In the genomic region with DNA sequence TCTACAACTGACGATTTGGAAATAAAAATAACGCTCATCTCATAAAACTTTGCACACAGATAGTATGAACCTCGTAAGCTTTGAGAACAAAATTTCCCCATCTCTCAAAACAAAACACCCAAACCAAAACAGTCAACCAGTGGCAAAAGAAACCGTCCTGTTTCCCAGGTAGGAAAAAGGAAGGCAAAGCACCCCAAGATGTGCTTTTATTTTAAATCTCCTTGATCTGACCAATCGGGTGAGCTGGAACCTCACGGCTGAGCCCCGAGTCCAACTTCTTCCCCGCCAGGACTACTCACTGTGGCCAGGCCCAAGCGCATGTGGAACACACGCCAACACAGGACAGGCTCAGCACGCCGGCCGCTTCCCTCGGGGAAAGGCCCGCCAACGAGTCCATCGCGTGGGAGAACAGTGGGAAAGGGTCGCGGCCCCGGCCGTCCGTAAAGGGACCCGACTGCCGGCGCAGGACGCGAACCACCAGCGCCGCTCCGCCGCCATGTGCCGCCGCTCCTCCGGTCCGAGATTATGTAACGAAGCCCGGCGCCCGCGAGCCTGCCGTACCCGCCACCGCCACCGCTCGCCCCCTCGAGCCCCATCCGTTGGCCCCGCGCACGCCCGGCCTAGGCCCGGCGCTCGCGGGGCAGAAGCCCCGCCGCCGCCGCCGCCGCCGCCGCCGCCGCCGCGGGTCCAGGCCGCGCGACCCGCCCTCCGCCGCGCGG, we compare ENCODE assay signal across 8 cellular contexts. TPM values are rescaled to one million over a fixed set of nuclear protein-coding genes. Genes with fewer than 3 reads are reported as not detected.
DNase-seq lines count a peak whose midpoint lies in the region; ATAC-seq, FAIRE-seq and TF ChIP-seq lines count a peak whose summit lies in the region.

No MANE protein-coding gene starts in this region.

- H3K4me3 ChIP-seq in brain microvascular endothelial cell (ENCODE audit: low read depth, low read length) (peak overlapping the region; percentile 83), iPS-20b (ENCODE audit: low read length) (peak overlapping the region; percentile 90), skeletal muscle tissue (ENCODE audit: low read length in 3 of 3) (peak overlapping the region; percentile 89 to 93 (median 91))

- peak overlapping the region; percentile 98 for H3K9ac ChIP-seq in iPS-20b (ENCODE audit: low read depth, low read length)
- peak overlapping the region; percentile 93 to 94 (median 93) for H3K9ac ChIP-seq in skeletal muscle tissue (ENCODE audit: low read depth in 1 of 3, low read length in 3 of 3)

- H3K9me3 ChIP-seq in iPS-20b (ENCODE audit: insufficient read depth, low read depth, low read length) (no peaks in the 10 kb centered on the region), skeletal muscle tissue (ENCODE audit: control insufficient read depth in 3 of 3, low read length in 3 of 3) (no peaks in the 10 kb centered on the region)

- peak overlapping the region; percentile 66 for H3K27ac ChIP-seq in brain microvascular endothelial cell
- H3K27ac ChIP-seq in iPS-20b (ENCODE audit: low read length), result no peak overlapping the region
- peak overlapping the region; percentile 87 for H3K27ac ChIP-seq in skeletal muscle tissue (ENCODE audit: low read depth, low read length)

- TF ChIP-seq CTCF in brain microvascular endothelial cell (IDR thresholded peaks at IDR 0.05; ENCODE audit: low read depth, low read length, missing control alignments), result no peak

- in situ Hi-C loops in brain microvascular endothelial cell (cut with HindIII; ENCODE audit: low pct_ligation_motif_present, low sequenced_read_pairs), result no loop called here

- H3K4me1 ChIP-seq in iPS-20b (ENCODE audit: insufficient read depth, low read length) (no peaks in the 10 kb centered on the region), skeletal muscle tissue (ENCODE audit: control insufficient read depth in 3 of 3, insufficient read depth in 3 of 3, low read length in 3 of 3) (peaks cover 8 to 12% (median 8%) of the 10 kb centered on the region in 3 donors)

- peak; percentile 25 for ATAC-seq in GM21447 (IDR thresholded peaks at IDR 0.05; ENCODE audit: unreplicated experiment)

- H3K36me3 ChIP-seq in brain microvascular endothelial cell (replicated peaks) (peaks cover 3% of the 10 kb centered on the region), iPS-20b (ENCODE audit: insufficient read depth, low read depth, low read length) (peaks cover 8% of the 10 kb centered on the region), skeletal muscle tissue (ENCODE audit: control insufficient read depth in 3 of 3, insufficient read depth in 3 of 3, low read length in 3 of 3) (peaks cover 0 to 4% (median 0%) of the 10 kb centered on the region in 3 donors)

- FAIRE-seq in HTR-8/SVneo (lab: Jason Lieb, UNC), result no peak

- H3K27me3 ChIP-seq in brain microvascular endothelial cell (replicated peaks) (no peaks in the 10 kb centered on the region), iPS-20b (ENCODE audit: insufficient read depth, low read length) (no peaks in the 10 kb centered on the region), skeletal muscle tissue (ENCODE audit: control insufficient read depth in 3 of 3, insufficient read depth in 3 of 3, low read length in 3 of 3) (no peaks in the 10 kb centered on the region)

- DNase-seq in GF-D8 (lab: John Stamatoyannopoulos, UW) (peak; percentile 31), HTR-8/SVneo (ENCODE audit: insufficient read length, low spot score) (peak; percentile 54), T-helper 9 cell (peak; percentile 53), brain microvascular endothelial cell (peak; percentile 53), NCI-H187 (lab: John Stamatoyannopoulos, UW) (no peak)

RNA-seq across cellular contexts. Expression of a gene that starts 0.8 kb away (rescaled TPM):
- 19.3 TPM for total RNA-seq in skeletal muscle tissue

Comparison
In these comparisons a context has a peak if more than half of its experiments do, and no peak if none do; other contexts are left out.
1. DNase-seq: peak in GF-D8 (single experiment), HTR-8/SVneo (single experiment), T-helper 9 cell (single experiment) and brain microvascular endothelial cell (single experiment); none in NCI-H187 (0 of 2).
2. Peak in every context shown above with its lines, with median percentiles within 50 percentile points of each other: H3K4me3 ChIP-seq.